ENCODE assay signal across 26 cellular contexts in the genomic region with DNA sequence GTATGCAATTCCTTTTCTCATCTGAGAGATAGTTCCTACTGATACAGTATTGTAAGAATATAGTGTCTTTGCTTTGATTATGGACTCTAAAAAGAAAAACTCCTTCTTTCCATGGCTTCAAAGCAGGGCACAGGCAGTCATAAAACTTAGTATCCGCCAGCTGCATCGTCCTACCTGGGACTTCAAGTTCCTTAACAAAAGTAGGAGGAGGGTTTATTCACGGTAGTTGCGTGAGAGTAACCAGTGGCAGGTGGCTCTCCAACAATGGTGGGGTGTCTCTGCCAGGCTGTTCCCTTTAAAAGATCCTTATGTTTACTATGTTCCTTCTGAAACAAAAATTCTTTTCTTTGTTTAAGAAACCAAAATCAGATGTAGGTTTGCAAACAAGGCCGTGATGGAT.
DNase-seq lines count a peak whose midpoint lies in the region; ATAC-seq and TF ChIP-seq lines count a peak whose summit lies in the region.
"Had no signal": no experiment of that assay in that cellular context is flagged by ENCODE, and none has a peak within 500 bp of the region (broad histone marks: within the 10 kb centered on the region; RNA-seq: fewer than 3 reads in every experiment).

No MANE protein-coding gene starts in this region.

- H4K20me1 ChIP-seq in BLaER1 (no peaks in the 10 kb centered on the region), Loucy (ENCODE audit: insufficient read depth, low read length, poor library complexity, severe bottlenecking) (no peaks in the 10 kb centered on the region)

- ATAC-seq in left colon, result peak; percentile 69
- no peak for ATAC-seq in SK-N-SH treated with all-trans-retinoic acid at 6 μM for 48 hours
- ATAC-seq in GM21737 (IDR thresholded peaks at IDR 0.05; ENCODE audit: unreplicated experiment), result no peak
- ATAC-seq: CD8-positive, alpha-beta T cell; HCT116; HepG2; Right ventricle myocardium inferior; T-cell had no signal

- TF ChIP-seq CTCF in Loucy (conservative IDR thresholded peaks at IDR 0.05; ENCODE audit: low read length), result no peak

- H3F3A ChIP-seq in Loucy (ENCODE audit: low read depth), result peaks cover 7% of the 10 kb centered on the region; the same call in 1 of the 2 replicates

- DNase-seq in NCI-H2081 (lab: John Stamatoyannopoulos, UW), result peak; percentile 16 to 34
- no peak for DNase-seq in NCI-H2081 treated with DMSO at 0.1 percent for 48 hours (lab: John Stamatoyannopoulos, UW)
- DNase-seq in left colon, result peak in 1 of 2 donors; percentile 38
- DNase-seq in KG1 (lab: John Stamatoyannopoulos, UW), result no peak
- DNase-seq: 8988T; ACHN; C1 segment of cervical spinal cord; Caco-2; CD8-positive, alpha-beta T cell; GF-D8; MM.1S; NCI-H1694 treated with DMSO at 0.1 percent for 48 hours; NCI-H2171; NCI-H226; NCI-H524; NCI-H748 treated with DMSO at 0.1 percent for 48 hours; PC-9; SJCRH30; T-cell had no signal

- H3K4me1 ChIP-seq in BLaER1 (peaks cover 70% of the 10 kb centered on the region), Loucy (ENCODE audit: insufficient read depth, low read length, poor library complexity, severe bottlenecking) (peaks cover 51% of the 10 kb centered on the region)

- H3K9me3 ChIP-seq in BLaER1, result no peaks in the 10 kb centered on the region; the same call in 1 of the 2 replicates
- H3K9me3 ChIP-seq in Loucy (ENCODE audit: insufficient read depth, low read depth, low read length), result no peaks in the 10 kb centered on the region
- H3K9me3 ChIP-seq: Caco-2, SJCRH30 had no signal

- peak overlapping the region; percentile 89 for H3K27ac ChIP-seq in BLaER1
- H3K27ac ChIP-seq: PC-9, SJCRH30 had no signal

- H3K9ac ChIP-seq in BLaER1 (no peak overlapping the region), Loucy (ENCODE audit: low read depth, low read length, poor library complexity, severe bottlenecking) (peak overlapping the region; percentile 29)

- H3K79me2 ChIP-seq in Loucy (ENCODE audit: insufficient read depth, low read length), result no peaks in the 10 kb centered on the region

- peak overlapping the region; percentile 69 for H3K4me2 ChIP-seq in BLaER1
- H3K4me2 ChIP-seq in Loucy (ENCODE audit: low read depth, low read length, poor library complexity, severe bottlenecking), result peak overlapping the region; percentile 60
- H3K4me2 ChIP-seq: PC-9 had no signal

- no peaks in the 10 kb centered on the region for H3K36me3 ChIP-seq in BLaER1
- H3K36me3 ChIP-seq in Loucy (ENCODE audit: insufficient read depth, low read length), result no peaks in the 10 kb centered on the region
- H3K36me3 ChIP-seq: SJCRH30 had no signal

- no peaks in the 10 kb centered on the region for H3K9me2 ChIP-seq in Loucy (replicated peaks; ENCODE audit: low read depth, low read length)

- H3K27me3 ChIP-seq in BLaER1 (no peaks in the 10 kb centered on the region), Loucy (ENCODE audit: insufficient read depth, low read length, poor library complexity, severe bottlenecking) (no peaks in the 10 kb centered on the region)
- H3K27me3 ChIP-seq: SJCRH30 had no signal

- H3K4me3 ChIP-seq in BLaER1 (no peak overlapping the region), Loucy (ENCODE audit: low read length, poor library complexity, severe bottlenecking) (peak overlapping the region; percentile 2)
- H3K4me3 ChIP-seq: PC-9, SJCRH30 had no signal

- intact Hi-C loops in left colon (cut with DNase I, micrococcal nuclease), result no loop called here

- peak overlapping the region; percentile 40; the same call in 1 of the 2 replicates for H2AFZ ChIP-seq in Loucy (ENCODE audit: low read length)
- H2AFZ ChIP-seq: PC-9 had no signal

TF ChIP-seq in SK-N-SH treated with all-trans-retinoic acid at 6 μM for 48 hours, 23 proteins besides CTCF, POLR2A, EP300 and RAD21:
- TF ChIP-seq OSR1 (CRISPR knock-in tag; IDR thresholded peaks at IDR 0.05), result no peak
- TF ChIP-seq ISL1 (CRISPR knock-in tag; IDR thresholded peaks at IDR 0.05), result no peak
- no peak for TF ChIP-seq TCF4 (CRISPR knock-in tag; IDR thresholded peaks at IDR 0.05; ENCODE audit: borderline replicate concordance)
- TF ChIP-seq ZFP30 (CRISPR knock-in tag; IDR thresholded peaks at IDR 0.05), result no peak
- no peak for TF ChIP-seq ZNF565 (CRISPR knock-in tag; conservative IDR thresholded peaks at IDR 0.05; ENCODE audit: low read depth)
- TF ChIP-seq ZC3H10 (CRISPR knock-in tag; IDR thresholded peaks at IDR 0.05), result no peak
- TF ChIP-seq ZFP3 (CRISPR knock-in tag; IDR thresholded peaks at IDR 0.05), result no peak
- TF ChIP-seq PPARA (CRISPR knock-in tag; IDR thresholded peaks at IDR 0.05; ENCODE audit: borderline replicate concordance), result no peak
- TF ChIP-seq BACH2 (CRISPR knock-in tag; IDR thresholded peaks at IDR 0.05; ENCODE audit: borderline replicate concordance), result no peak
- no peak for TF ChIP-seq ARNTL (CRISPR knock-in tag; IDR thresholded peaks at IDR 0.05; ENCODE audit: borderline replicate concordance, low read depth)

Comparison
In these comparisons a context has a peak if more than half of its experiments do, and no peak if none do; other contexts are left out.
1. DNase-seq: peak in NCI-H2081 (2 of 2); none in NCI-H2081 treated with DMSO at 0.1 percent for 48 hours (single experiment) and KG1 (single experiment).